ENCODE assay signal across 15 cellular contexts in the genomic region with DNA sequence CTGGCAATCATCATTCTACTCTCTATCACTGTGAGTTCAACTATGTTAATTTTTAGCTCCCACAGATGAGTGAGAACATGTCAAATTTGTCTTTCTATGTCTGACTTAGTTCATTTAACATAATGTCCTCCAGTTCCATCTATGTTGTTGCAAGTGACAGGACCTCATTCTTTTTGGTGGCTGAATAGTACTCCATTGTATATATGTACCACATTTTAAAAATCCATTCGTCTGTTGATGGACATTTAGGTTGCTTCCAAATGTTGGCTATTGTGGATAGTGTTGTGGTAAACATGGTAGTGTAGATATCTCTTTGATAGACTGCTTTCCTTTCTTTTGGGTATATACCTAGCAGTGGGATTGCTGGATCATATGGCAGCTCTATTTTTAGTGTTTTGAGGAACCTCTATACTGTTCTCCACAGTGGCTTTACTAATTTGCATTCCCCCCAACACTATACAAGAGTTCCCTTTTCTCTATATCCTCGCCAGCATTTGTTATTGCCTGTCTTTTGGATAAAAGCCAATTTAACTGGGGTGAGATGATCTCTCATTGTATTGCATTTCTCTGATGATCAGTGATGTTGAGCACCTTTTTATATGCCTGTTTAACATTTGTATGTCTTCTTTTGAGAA.
DNase-seq lines count a peak whose midpoint lies in the region; ATAC-seq, FAIRE-seq and TF ChIP-seq lines count a peak whose summit lies in the region.
"Had no signal": no experiment of that assay in that cellular context is flagged by ENCODE, and none has a peak within 500 bp of the region (broad histone marks: within the 10 kb centered on the region; RNA-seq: fewer than 3 reads in every experiment).

No MANE protein-coding gene starts in this region.

- POLR2A ChIA-PET in K562 (lab: Yijun Ruan, JAX), result no interaction called here
- POLR2A ChIA-PET in CD4-positive, alpha-beta T cell (lab: Charles Lee), result no interaction called here

- FAIRE-seq in GM19239 (lab: Jason Lieb, UNC) (peak; percentile 37), K562 (lab: Jason Lieb, UNC) (no peak)

- no peaks in the 10 kb centered on the region for H3K79me2 ChIP-seq in K562 (ENCODE audit: control insufficient read depth, insufficient read depth, low read length)

- no peaks in the 10 kb centered on the region for H3K9me3 Mint-ChIP-seq in CD4-positive, alpha-beta T cell

- no peaks in the 10 kb centered on the region for H3K36me3 ChIP-seq in K562 (ENCODE audit: control insufficient read depth, insufficient read depth, low read length)

- no peaks in the 10 kb centered on the region for H3K27me3 ChIP-seq in K562 (ENCODE audit: control insufficient read depth in 2 of 2, insufficient read depth in 2 of 2, low read length in 2 of 2)
- no peaks in the 10 kb centered on the region for H3K27me3 ChIP-seq in CD4-positive, alpha-beta T cell (ENCODE audit: control insufficient read depth, insufficient read depth, low read length)
- no peaks in the 10 kb centered on the region for H3K27me3 ChIP-seq in foreskin keratinocyte

- no peaks in the 10 kb centered on the region for H3K4me1 Mint-ChIP-seq in CD4-positive, alpha-beta T cell (ENCODE audit: low read depth)

- H3K36me3 Mint-ChIP-seq in CD4-positive, alpha-beta T cell (ENCODE audit: low read depth), result peaks cover 10% of the 10 kb centered on the region

- TF ChIP-seq RAD21 in K562 (CRISPR knock-in tag; conservative IDR thresholded peaks at IDR 0.05 in 1 of 2, IDR thresholded peaks at IDR 0.05 in 1 of 2), result no peak

- intact Hi-C loops in K562 (cut with micrococcal nuclease), result no loop called here
- intact Hi-C loops in CD4-positive, alpha-beta T cell (cut with DNase I, micrococcal nuclease), result no loop called here

- no peaks in the 10 kb centered on the region for H3K4me1 ChIP-seq in K562 (replicated peaks in 1 of 2; ENCODE audit: control insufficient read depth in 2 of 2, insufficient read depth in 2 of 2, low read length in 2 of 2)
- peaks cover 44% of the 10 kb centered on the region for H3K4me1 ChIP-seq in foreskin keratinocyte

- no peak overlapping the region for H3K4me3 ChIP-seq in K562

- H3K9ac ChIP-seq in K562 (ENCODE audit: insufficient read depth in 1 of 2, low read depth in 2 of 2, low read length in 2 of 2), result no peak overlapping the region

- H3K27ac Mint-ChIP-seq in CD4-positive, alpha-beta T cell, result no peak overlapping the region

- no peak overlapping the region for H2AFZ ChIP-seq in K562 (ENCODE audit: low read depth, low read length)

- H4K20me1 ChIP-seq in K562 (replicated peaks; ENCODE audit: control insufficient read depth, insufficient read depth, low read length), result no peaks in the 10 kb centered on the region

- TF ChIP-seq EP300 in K562 (IDR thresholded peaks at IDR 0.05; ENCODE audit: low read length), result no peak

- ATAC-seq in K562, result no peak
- no peak for ATAC-seq in CD4-positive, alpha-beta T cell (ENCODE audit: poor library complexity)
- no peak for ATAC-seq in foreskin keratinocyte

- in situ Hi-C loops in K562 (cut with MboI), result no loop called here

- no TSS peak for BruUV-seq in K562 (replicated peaks; lab: Mats Ljungman, UMichigan)

- H3K27me3 Mint-ChIP-seq in CD4-positive, alpha-beta T cell, result no peaks in the 10 kb centered on the region

- H3K9me1 ChIP-seq in K562 (ENCODE audit: control insufficient read depth, insufficient read depth, low read length), result no peaks in the 10 kb centered on the region

- 4% methylated on average over 2 of the region's 2 CpGs for WGBS in K562 (ENCODE audit: insufficient coverage, low coverage, missing lambda C conversion rate)

- no peak overlapping the region for H3K4me3 Mint-ChIP-seq in CD4-positive, alpha-beta T cell

- CTCF ChIA-PET in K562 (lab: Yijun Ruan, JAX; ENCODE audit: low intra/inter-chr PET ratio), result no interaction called here
- CTCF ChIA-PET in CD4-positive, alpha-beta T cell (lab: Charles Lee), result no interaction called here

- H3K27ac ChIP-seq in K562 (ENCODE audit: extremely low read depth, low read depth, low read length) (no peak overlapping the region), foreskin keratinocyte (no peak overlapping the region)
- H3K27ac ChIP-seq in CD4-positive, alpha-beta T cell (ENCODE audit: low read depth, low read length), result no peak overlapping the region

- TF ChIP-seq POLR2A in K562 (conservative IDR thresholded peaks at IDR 0.05), result no peak

- no peak overlapping the region for H3K4me2 ChIP-seq in K562 (ENCODE audit: insufficient read depth, low read length)

- TF ChIP-seq CTCF in K562 (IDR thresholded peaks at IDR 0.05 in 2 of 3, conservative IDR thresholded peaks at IDR 0.05 in 1 of 3; ENCODE audit: insufficient read depth in 2 of 3, low read depth in 1 of 3, low read length in 3 of 3) (no peak), foreskin keratinocyte (conservative IDR thresholded peaks at IDR 0.05) (no peak)
- TF ChIP-seq CTCF in CD4-positive, alpha-beta T cell (IDR thresholded peaks at IDR 0.05), result no peak

- peak; percentile 65 to 81 for DNase-seq in AML-193 (lab: John Stamatoyannopoulos, UW)
- DNase-seq in GM19239 (ENCODE audit: insufficient read length, low spot score), result no peak
- DNase-seq in MV-4-11 (lab: John Stamatoyannopoulos, UW), result peak; percentile 76
- DNase-seq in K562 (ENCODE audit: extremely low read depth in 1 of 4, low spot score in 3 of 4), result no peak
- DNase-seq in effector CD4-positive, alpha-beta T cell, result no peak
- no peak for DNase-seq in CD4-positive, alpha-beta T cell
- DNase-seq in foreskin keratinocyte, result no peak
- DNase-seq: DMS 273 treated with DMSO at 0.1 percent for 48 hours; GOT3; NCI-H1092 treated with DMSO at 0.1 percent for 48 hours; NCI-H1694; NCI-H2107; NCI-H69; NK-92 treated with Interleukin-12 subunit alpha and Interleukin-12 subunit beta, amount 100 ng/mL, for 24 hours; Right ventricle myocardium superior had no signal

- no peaks in the 10 kb centered on the region for H3K9me3 ChIP-seq in K562 (replicated peaks; ENCODE audit: control insufficient read depth, insufficient read depth, low read depth, low read length)
- no peaks in the 10 kb centered on the region for H3K9me3 ChIP-seq in CD4-positive, alpha-beta T cell (ENCODE audit: control insufficient read depth, low read length)

TF ChIP-seq in K562, 482 proteins besides CTCF, POLR2A, EP300 and RAD21:
- TF ChIP-seq, protein P1, sequence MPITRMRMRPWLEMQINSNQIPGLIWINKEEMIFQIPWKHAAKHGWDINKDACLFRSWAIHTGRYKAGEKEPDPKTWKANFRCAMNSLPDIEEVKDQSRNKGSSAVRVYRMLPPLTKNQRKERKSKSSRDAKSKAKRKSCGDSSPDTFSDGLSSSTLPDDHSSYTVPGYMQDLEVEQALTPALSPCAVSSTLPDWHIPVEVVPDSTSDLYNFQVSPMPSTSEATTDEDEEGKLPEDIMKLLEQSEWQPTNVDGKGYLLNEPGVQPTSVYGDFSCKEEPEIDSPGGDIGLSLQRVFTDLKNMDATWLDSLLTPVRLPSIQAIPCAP (CRISPR knock-in tag; IDR thresholded peaks at IDR 0.05; ENCODE audit: borderline replicate concordance), result no peak
- TF ChIP-seq TRIM24 (IDR thresholded peaks at IDR 0.05), result no peak
- TF ChIP-seq ZNF146 (CRISPR knock-in tag; IDR thresholded peaks at IDR 0.05; ENCODE audit: unreplicated experiment), result peak; percentile 17
- no peak for TF ChIP-seq TBL1XR1 (IDR thresholded peaks at IDR 0.05; ENCODE audit: low read length in 2 of 2)
- TF ChIP-seq SREBF2 (CRISPR knock-in tag; IDR thresholded peaks at IDR 0.05), result no peak
- TF ChIP-seq KLF6 (CRISPR knock-in tag; IDR thresholded peaks at IDR 0.05; ENCODE audit: borderline replicate concordance), result no peak
- no peak for TF ChIP-seq SAFB2 (IDR thresholded peaks at IDR 0.05; ENCODE audit: borderline replicate concordance, low read depth, low read length, severe bottlenecking)
- TF ChIP-seq, protein P2, sequence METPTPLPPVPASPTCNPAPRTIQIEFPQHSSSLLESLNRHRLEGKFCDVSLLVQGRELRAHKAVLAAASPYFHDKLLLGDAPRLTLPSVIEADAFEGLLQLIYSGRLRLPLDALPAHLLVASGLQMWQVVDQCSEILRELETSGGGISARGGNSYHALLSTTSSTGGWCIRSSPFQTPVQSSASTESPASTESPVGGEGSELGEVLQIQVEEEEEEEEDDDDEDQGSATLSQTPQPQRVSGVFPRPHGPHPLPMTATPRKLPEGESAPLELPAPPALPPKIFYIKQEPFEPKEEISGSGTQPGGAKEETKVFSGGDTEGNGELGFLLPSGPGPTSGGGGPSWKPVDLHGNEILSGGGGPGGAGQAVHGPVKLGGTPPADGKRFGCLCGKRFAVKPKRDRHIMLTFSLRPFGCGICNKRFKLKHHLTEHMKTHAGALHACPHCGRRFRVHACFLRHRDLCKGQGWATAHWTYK (CRISPR knock-in tag; IDR thresholded peaks at IDR 0.05), result no peak

Comparison
In these comparisons a context has a peak if more than half of its experiments do, and no peak if none do; other contexts are left out.
1. DNase-seq: peak in AML-193 (2 of 2) and MV-4-11 (single experiment); none in GM19239 (single experiment), K562 (0 of 4), effector CD4-positive, alpha-beta T cell (single experiment), CD4-positive, alpha-beta T cell (0 of 10) and foreskin keratinocyte (0 of 2).